ENCODE assay signal across 8 cellular contexts in genomic region chr5:150153957-150154617, GRCh38. TPM values are rescaled to one million over a fixed set of nuclear protein-coding genes. Genes with fewer than 3 reads are reported as not detected.
A peak's percentile ranks its signal among the peaks of the same experiment; 100 is the strongest.
DNase-seq lines count a peak whose midpoint lies in the region; ATAC-seq and TF ChIP-seq lines count a peak whose summit lies in the region.

No MANE protein-coding gene starts in this region.

- ATAC-seq in HG02885 (IDR thresholded peaks at IDR 0.05; ENCODE audit: poor library complexity, unreplicated experiment) = peak; percentile 54
- peak; percentile 20 for ATAC-seq in lung (ENCODE audit: insufficient read depth, low FRiP score)
- peak; percentile 31 for ATAC-seq in aorta (ENCODE audit: low FRiP score)
- no peak for ATAC-seq in HG03520 (IDR thresholded peaks at IDR 0.05; ENCODE audit: unreplicated experiment)

- H3K36me3 ChIP-seq in lung (ENCODE audit: control insufficient read depth in 2 of 2, insufficient read depth in 2 of 2, low read length in 2 of 2) (no peaks in the 10 kb centered on the region), aorta (ENCODE audit: control insufficient read depth in 1 of 2, insufficient read depth in 2 of 2, low read length in 1 of 2) (no peaks in the 10 kb centered on the region)

- no peak for TF ChIP-seq CTCF in lung (IDR thresholded peaks at IDR 0.05; ENCODE audit: control extremely low read depth, extremely low read depth)

- 65 to 77% methylated on average over 9 of the region's 9 CpGs for WGBS in lung, 2 donors
- 2 to 9% methylated on average over 9 of the region's 9 CpGs for WGBS in aorta, 2 donors

- H3K27ac ChIP-seq in lung (ENCODE audit: low read depth in 1 of 2, low read length in 1 of 2) (peak overlapping the region in 1 of 2 donors; percentile 42), aorta (ENCODE audit: low read depth in 1 of 2, low read length in 2 of 2) (peak overlapping the region in 1 of 2 donors; percentile 97)

- peak overlapping the region; percentile 23 for H3K4me3 ChIP-seq in lung
- H3K4me3 ChIP-seq in aorta (ENCODE audit: low read length in 2 of 2) = peak overlapping the region; percentile 42 to 98

- DNase-seq in A172 (ENCODE audit: low spot score) = peak; percentile 80
- DNase-seq in amniotic stem cell (lab: John Stamatoyannopoulos, UW) = peak; percentile 55
- no peak for DNase-seq in lung (ENCODE audit: low spot score)
- DNase-seq in aorta = peak in 1 of 2 donors; percentile 66
- DNase-seq in activated gamma-delta T cell treated with Interleukin-2 at 50 U/mL for 16 hours = no peak
- DNase-seq in D341Med (ENCODE audit: low spot score) = no peak

- intact Hi-C loops in aorta (cut with DNase I) = loop anchor here in 1 of 2 donors (2.0 kb wide), 1 partner anchor 15 kb away; no protein-coding TSS in a partner anchor

- H3K9me3 ChIP-seq in lung (ENCODE audit: control insufficient read depth in 2 of 2, insufficient read depth in 1 of 2, low read length in 1 of 2) (no peaks in the 10 kb centered on the region), aorta (ENCODE audit: control insufficient read depth, low read length) (no peaks in the 10 kb centered on the region)

- no peaks in the 10 kb centered on the region for H3K27me3 ChIP-seq in lung (ENCODE audit: control insufficient read depth, insufficient read depth)
- H3K27me3 ChIP-seq in aorta (ENCODE audit: control insufficient read depth in 1 of 2, insufficient read depth in 2 of 2, low read length in 1 of 2) = no peaks in the 10 kb centered on the region

- H3K4me1 ChIP-seq in lung (ENCODE audit: control insufficient read depth in 2 of 2, insufficient read depth in 2 of 2, low read length in 2 of 2) (peaks cover 0 to 3% of the 10 kb centered on the region in 2 donors), aorta (ENCODE audit: control insufficient read depth in 1 of 2, insufficient read depth in 2 of 2, low read length in 2 of 2) (peaks cover 2 to 3% of the 10 kb centered on the region in 2 donors)

RNA-seq across cellular contexts. Expression of gene PDGFRB, which starts 1.6 kb away (rescaled TPM):
- total RNA-seq in A172 (2014; rRNA removed; shearing (Covaris generic)) = 33.5 and 55.9 TPM in 2 replicates
- total RNA-seq in lung (100 to 1,000 TPM; 110 to 215 TPM), aorta (100 to 1,000 TPM; 217 to 360 TPM)
- polyA plus RNA-seq in lung (10 to 100 TPM; 33.6 to 46.5 TPM), aorta (100 to 1,000 TPM in 1 of 2 donors, 10 to 100 TPM in 1; 44.0 to 353 TPM)

RNA-seq across cellular contexts. Expression of gene CDX1, which starts 12.5 kb away (rescaled TPM):
- not detected in 2 replicates for total RNA-seq in A172 (2014; rRNA removed; shearing (Covaris generic))
- total RNA-seq in lung (under 1 TPM; 0.25 to 0.43 TPM), aorta (not detected)
- polyA plus RNA-seq in lung (under 1 TPM; 0.09 to 0.28 TPM), aorta (10 to 100 TPM in 1 of 2 donors, under 1 TPM in 1; 0.69 to 30.2 TPM)

RNA-seq across cellular contexts. Expression of gene SLC6A7, which starts 35.8 kb away (rescaled TPM):
- total RNA-seq in A172 (2014; rRNA removed; shearing (Covaris generic)) = not detected in 2 replicates
- total RNA-seq in lung = under 1 TPM in 1 of 2 donors, not detected in 1; 0.06 TPM
- polyA plus RNA-seq in lung = under 1 TPM; 0.02 to 0.03 TPM
- total RNA-seq in aorta = not detected
- under 1 TPM; 0.25 to 0.41 TPM for polyA plus RNA-seq in aorta

Comparison
In these comparisons a context has a peak if more than half of its experiments do, and no peak if none do; other contexts are left out.
1. DNase-seq: peak in A172 (single experiment) and amniotic stem cell (single experiment); none in lung (single experiment), activated gamma-delta T cell treated with Interleukin-2 at 50 U/mL for 16 hours (single experiment) and D341Med (single experiment).